In genomic region chr4:65983062-65983461, GRCh38 we compare ENCODE assay signal across 19 cellular contexts.
"Had no signal": no experiment of that assay in that cellular context is flagged by ENCODE, and none has a peak within 500 bp of the region (broad histone marks: within the 10 kb centered on the region; RNA-seq: fewer than 3 reads in every experiment).

No MANE protein-coding gene starts in this region.

- ATAC-seq: activated naive CD4-positive, alpha-beta T cell treated with anti-CD3 and anti-CD28 coated beads, Interleukin-2, amount 50 U/mL, for 72 hours; esophagus mucosa; gastrocnemius medialis; naive thymus-derived CD8-positive, alpha-beta T cell had no signal

- H3K27me3 ChIP-seq: breast epithelium, gastrocnemius medialis, suprapubic skin, transverse colon, vagina had no signal

- H3K36me3 Mint-ChIP-seq: activated naive CD4-positive, alpha-beta T cell treated with anti-CD3 and anti-CD28 coated beads, Interleukin-2, amount 50 U/mL, for 72 hours; naive thymus-derived CD8-positive, alpha-beta T cell had no signal

- FAIRE-seq: TTC549 had no signal

- H3K4me1 Mint-ChIP-seq: naive thymus-derived CD8-positive, alpha-beta T cell had no signal

- H3K27me3 Mint-ChIP-seq: naive thymus-derived CD8-positive, alpha-beta T cell had no signal

- H3K27ac Mint-ChIP-seq: activated naive CD4-positive, alpha-beta T cell treated with anti-CD3 and anti-CD28 coated beads, Interleukin-2, amount 50 U/mL, for 72 hours; naive thymus-derived CD8-positive, alpha-beta T cell had no signal

- H3K36me3 ChIP-seq: breast epithelium, gastrocnemius medialis, suprapubic skin, transverse colon, vagina had no signal

- DNase-seq: activated CD4-positive, alpha-beta T cell treated with anti-CD3 and anti-CD28 coated beads, Interleukin-2, amount 50 U/mL, for 48 hours; activated gamma-delta T cell; cerebellar nuclear complex; effector CD4-positive, alpha-beta T cell; gastrocnemius medialis; mesendoderm; naive thymus-derived CD8-positive, alpha-beta T cell; stimulated activated CD4-positive, alpha-beta T cell treated with anti-CD3 and anti-CD28 coated beads, Interleukin-12 subunit alpha, Interleukin-12 subunit beta, amount 100 ng/mL, for 4 hours; stimulated activated CD4-positive, alpha-beta T cell treated with anti-CD3 and anti-CD28 coated beads, Interleukin-1b, Interleukin-23, amount 100 ng/mL, for 48 hours; stimulated activated naive CD4-positive, alpha-beta T cell treated with Interleukin-2 at 50 U/mL for 16 hours; transverse colon had no signal

- H3K27ac ChIP-seq: breast epithelium, gastrocnemius medialis, parathyroid adenoma, SK-N-MC, suprapubic skin, transverse colon, vagina had no signal

- H3K4me3 Mint-ChIP-seq: naive thymus-derived CD8-positive, alpha-beta T cell had no signal

- H3K4me3 ChIP-seq: breast epithelium, gastrocnemius medialis, SK-N-MC, suprapubic skin, transverse colon, vagina had no signal
